Comparison of ENCODE assay signal across 18 cellular contexts in the genomic region with DNA sequence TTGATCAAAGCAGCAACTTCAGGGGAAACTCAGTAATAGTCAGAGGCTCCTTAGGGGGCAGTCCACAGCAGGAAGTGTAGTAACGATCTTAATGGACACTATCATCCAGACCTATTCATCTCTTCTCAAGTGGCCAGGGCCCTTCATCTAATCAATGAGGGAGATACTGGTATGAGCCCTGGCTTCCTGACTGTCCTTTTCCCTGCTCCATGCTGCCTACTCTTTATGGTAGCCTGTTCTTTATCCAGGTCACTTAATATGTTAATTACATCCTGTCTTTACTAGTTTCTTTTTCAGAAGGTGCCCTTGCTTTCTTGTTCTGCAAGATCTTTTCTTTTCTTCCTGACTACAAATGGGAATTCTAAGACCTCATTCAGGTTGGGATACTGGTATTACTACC.
A peak's percentile ranks its signal among the peaks of the same experiment; 100 is the strongest.
DNase-seq lines count a peak whose midpoint lies in the region; TF ChIP-seq lines count a peak whose summit lies in the region.
"Had no signal": no experiment of that assay in that cellular context is flagged by ENCODE, and none has a peak within 500 bp of the region (broad histone marks: within the 10 kb centered on the region; RNA-seq: fewer than 3 reads in every experiment).

No MANE protein-coding gene starts in this region.

- H3K27me3 Mint-ChIP-seq in neural progenitor cell (ENCODE audit: insufficient read depth, low read depth): peaks cover 4% of the 10 kb centered on the region
- H3K27me3 Mint-ChIP-seq in activated T-helper 2 cell treated with anti-CD3 and anti-CD28 coated beads, Interferon-gamma antibody, Interleukin-2, Interleukin-4, amounts not matched to agents 10 μg/mL and 5 μg/mL and 100 μg/mL, durations not matched to agents 14 hours and 24 hours and 36 hours (ENCODE audit: low read depth): no peaks in the 10 kb centered on the region
- H3K27me3 Mint-ChIP-seq: B cell had no signal

- H3K27me3 ChIP-seq in neural progenitor cell: no peaks in the 10 kb centered on the region
- H3K27me3 ChIP-seq: BLaER1 treated with 17β-estradiol and CSF1 and Interleukin-3, amounts not matched to agents 10 nM and 100 nM had no signal

- H3K4me3 ChIP-seq in neural progenitor cell: no peak overlapping the region
- H3K4me3 ChIP-seq: BLaER1 treated with 17β-estradiol and CSF1 and Interleukin-3, amounts not matched to agents 10 nM and 100 nM had no signal

- no peak overlapping the region for H2AFZ ChIP-seq in neural progenitor cell (replicated peaks)

- H3K36me3 Mint-ChIP-seq in neural progenitor cell: no peaks in the 10 kb centered on the region
- no peaks in the 10 kb centered on the region for H3K36me3 Mint-ChIP-seq in activated T-helper 2 cell treated with anti-CD3 and anti-CD28 coated beads, Interferon-gamma antibody, Interleukin-2, Interleukin-4, amounts not matched to agents 10 μg/mL and 5 μg/mL and 100 μg/mL, durations not matched to agents 14 hours and 24 hours and 36 hours (ENCODE audit: low read depth)
- H3K36me3 Mint-ChIP-seq: CD8-positive, alpha-beta T cell had no signal

- intact Hi-C loops in activated T-helper 2 cell treated with anti-CD3 and anti-CD28 coated beads, Interferon-gamma antibody, Interleukin-2, Interleukin-4, amounts not matched to agents 10 μg/mL and 5 μg/mL and 100 μg/mL, durations not matched to agents 14 hours and 24 hours and 36 hours (cut with micrococcal nuclease): no loop called here

- no peaks in the 10 kb centered on the region for H4K20me1 ChIP-seq in neural progenitor cell (ENCODE audit: low read depth)
- H4K20me1 ChIP-seq: BLaER1 treated with 17β-estradiol and CSF1 and Interleukin-3, amounts not matched to agents 10 nM and 100 nM had no signal

- no peak overlapping the region for H3K27ac ChIP-seq in neural progenitor cell
- H3K27ac ChIP-seq: BLaER1 treated with 17β-estradiol and CSF1 and Interleukin-3, amounts not matched to agents 10 nM and 100 nM; HL-60 had no signal

- peaks cover 12% of the 10 kb centered on the region for H3K4me1 ChIP-seq in neural progenitor cell
- H3K4me1 ChIP-seq: BLaER1 treated with 17β-estradiol and CSF1 and Interleukin-3, amounts not matched to agents 10 nM and 100 nM had no signal

- H3F3A ChIP-seq in neural progenitor cell (ENCODE audit: low read depth): no peaks in the 10 kb centered on the region

- peak overlapping the region; percentile 22 for H3K4me2 ChIP-seq in neural progenitor cell
- H3K4me2 ChIP-seq: BLaER1 treated with 17β-estradiol and CSF1 and Interleukin-3, amounts not matched to agents 10 nM and 100 nM had no signal

- TF ChIP-seq CTCF in neural progenitor cell (IDR thresholded peaks at IDR 0.05): no peak

- no peaks in the 10 kb centered on the region for H3K36me3 ChIP-seq in neural progenitor cell
- H3K36me3 ChIP-seq: BLaER1 treated with 17β-estradiol and CSF1 and Interleukin-3, amounts not matched to agents 10 nM and 100 nM had no signal

- peak; percentile 24 for DNase-seq in NCI-H748 (lab: John Stamatoyannopoulos, UW; ENCODE audit: unreplicated experiment)
- DNase-seq in NCI-H748 treated with DMSO at 0.1 percent for 48 hours (lab: John Stamatoyannopoulos, UW): no peak
- peak; percentile 10 for DNase-seq in SK-N-DZ (ENCODE audit: low spot score)
- peak; percentile 5 for DNase-seq in iPS DF 4.7 (ENCODE audit: extremely low read depth, low spot score)
- DNase-seq in neural progenitor cell (ENCODE audit: low spot score): peak; percentile 9
- no peak for DNase-seq in activated T-helper 2 cell treated with anti-CD3 and anti-CD28 coated beads, Interferon-gamma antibody, Interleukin-2, Interleukin-4, amounts not matched to agents 10 μg/mL and 5 μg/mL and 100 μg/mL, durations not matched to agents 14 hours and 24 hours and 36 hours (ENCODE audit: low spot score)
- DNase-seq in activated CD4-positive, alpha-beta T cell treated with anti-CD3 and anti-CD28 coated beads for 1 hour: no peak
- no peak for DNase-seq in NCI-H446 (lab: John Stamatoyannopoulos, UW)
- DNase-seq: 8988T; Calu3; CD8-positive, alpha-beta T cell; DMS79 treated with DMSO at 0.1 percent for 48 hours; GF-D8; HCEC 1CT; IMR-90 had no signal

- H3K4me3 Mint-ChIP-seq in neural progenitor cell: no peak overlapping the region
- H3K4me3 Mint-ChIP-seq in activated T-helper 2 cell treated with anti-CD3 and anti-CD28 coated beads, Interferon-gamma antibody, Interleukin-2, Interleukin-4, amounts not matched to agents 10 μg/mL and 5 μg/mL and 100 μg/mL, durations not matched to agents 14 hours and 24 hours and 36 hours (ENCODE audit: low read depth): no peak overlapping the region
- H3K4me3 Mint-ChIP-seq: B cell; CD8-positive, alpha-beta T cell had no signal

- H3K4me1 Mint-ChIP-seq in neural progenitor cell: no peaks in the 10 kb centered on the region
- no peaks in the 10 kb centered on the region for H3K4me1 Mint-ChIP-seq in activated T-helper 2 cell treated with anti-CD3 and anti-CD28 coated beads, Interferon-gamma antibody, Interleukin-2, Interleukin-4, amounts not matched to agents 10 μg/mL and 5 μg/mL and 100 μg/mL, durations not matched to agents 14 hours and 24 hours and 36 hours (ENCODE audit: low read depth)
- H3K4me1 Mint-ChIP-seq: B cell had no signal

- H3K9me3 Mint-ChIP-seq in neural progenitor cell: peaks cover 4% of the 10 kb centered on the region
- H3K9me3 Mint-ChIP-seq in activated T-helper 2 cell treated with anti-CD3 and anti-CD28 coated beads, Interferon-gamma antibody, Interleukin-2, Interleukin-4, amounts not matched to agents 10 μg/mL and 5 μg/mL and 100 μg/mL, durations not matched to agents 14 hours and 24 hours and 36 hours: no peaks in the 10 kb centered on the region
- H3K9me3 Mint-ChIP-seq: CD8-positive, alpha-beta T cell had no signal

- no peak overlapping the region for H3K9ac ChIP-seq in neural progenitor cell
- H3K9ac ChIP-seq: BLaER1 treated with 17β-estradiol and CSF1 and Interleukin-3, amounts not matched to agents 10 nM and 100 nM had no signal

- H3K79me2 ChIP-seq in neural progenitor cell (ENCODE audit: low read depth): no peaks in the 10 kb centered on the region

- H3K9me3 ChIP-seq in neural progenitor cell (ENCODE audit: low read depth): no peaks in the 10 kb centered on the region
- H3K9me3 ChIP-seq: BLaER1 treated with 17β-estradiol and CSF1 and Interleukin-3, amounts not matched to agents 10 nM and 100 nM had no signal

- H3K27ac Mint-ChIP-seq in neural progenitor cell: peak overlapping the region; percentile 23
- H3K27ac Mint-ChIP-seq in activated T-helper 2 cell treated with anti-CD3 and anti-CD28 coated beads, Interferon-gamma antibody, Interleukin-2, Interleukin-4, amounts not matched to agents 10 μg/mL and 5 μg/mL and 100 μg/mL, durations not matched to agents 14 hours and 24 hours and 36 hours: no peak overlapping the region
- H3K27ac Mint-ChIP-seq: B cell; CD8-positive, alpha-beta T cell had no signal

Comparison
In these comparisons a context has a peak if more than half of its experiments do, and no peak if none do; other contexts are left out.
1. DNase-seq: peak in NCI-H748 (single experiment), SK-N-DZ (single experiment), iPS DF 4.7 (single experiment) and neural progenitor cell (single experiment); none in NCI-H748 treated with DMSO at 0.1 percent for 48 hours (single experiment), activated T-helper 2 cell treated with anti-CD3 and anti-CD28 coated beads, Interferon-gamma antibody, Interleukin-2, Interleukin-4, amounts not matched to agents 10 μg/mL and 5 μg/mL and 100 μg/mL, durations not matched to agents 14 hours and 24 hours and 36 hours (single experiment), activated CD4-positive, alpha-beta T cell treated with anti-CD3 and anti-CD28 coated beads for 1 hour (single experiment) and NCI-H446 (0 of 2).